Comparison of ENCODE assay signal across 16 cellular contexts in genomic region chr1:10561497-10561896, GRCh38.
DNase-seq lines count a peak whose midpoint lies in the region; ATAC-seq, FAIRE-seq and TF ChIP-seq lines count a peak whose summit lies in the region.
"Had no signal": no experiment of that assay in that cellular context is flagged by ENCODE, and none has a peak within 500 bp of the region (broad histone marks: within the 10 kb centered on the region; RNA-seq: fewer than 3 reads in every experiment).

No MANE protein-coding gene starts in this region.

- no peak for TF ChIP-seq EP300 in K562 (IDR thresholded peaks at IDR 0.05; ENCODE audit: low read length)

- in situ Hi-C loops in K562 (cut with MboI) = no loop called here

- no peak overlapping the region for H3K4me3 ChIP-seq in NB4 (ENCODE audit: low read depth, low read length)
- no peak overlapping the region for H3K4me3 ChIP-seq in K562
- H3K4me3 ChIP-seq: body of pancreas, ovary, skin epidermis, thyroid gland had no signal

- no peaks in the 10 kb centered on the region for H3K27me3 Mint-ChIP-seq in effector memory CD8-positive, alpha-beta T cell
- H3K27me3 Mint-ChIP-seq in activated CD4-positive, alpha-beta memory T cell treated with anti-CD3 and anti-CD28 coated beads, Interleukin-2, amount 10 ng/mL, durations not matched to agents 7 days and 5 days = no peaks in the 10 kb centered on the region
- H3K27me3 Mint-ChIP-seq: activated CD4-positive, alpha-beta T cell treated with anti-CD3 and anti-CD28 coated beads for 36 hours had no signal

- H3K9me3 Mint-ChIP-seq in effector memory CD8-positive, alpha-beta T cell = peaks cover 4 to 9% of the 10 kb centered on the region in 2 donors
- H3K9me3 Mint-ChIP-seq in activated CD4-positive, alpha-beta memory T cell treated with anti-CD3 and anti-CD28 coated beads, Interleukin-2, amount 10 ng/mL, durations not matched to agents 7 days and 5 days = peaks cover 4% of the 10 kb centered on the region

- H3K4me1 Mint-ChIP-seq in effector memory CD8-positive, alpha-beta T cell (ENCODE audit: low read depth in 2 of 2) = peaks cover 4 to 10% of the 10 kb centered on the region in 2 donors
- no peaks in the 10 kb centered on the region for H3K4me1 Mint-ChIP-seq in activated CD4-positive, alpha-beta memory T cell treated with anti-CD3 and anti-CD28 coated beads, Interleukin-2, amount 10 ng/mL, durations not matched to agents 7 days and 5 days

- H3K9me3 ChIP-seq in K562 (replicated peaks; ENCODE audit: control insufficient read depth, insufficient read depth, low read depth, low read length) = no peaks in the 10 kb centered on the region
- H3K9me3 ChIP-seq: BE2C, body of pancreas, ovary, thyroid gland had no signal

- ATAC-seq in K562 (no peak), foreskin keratinocyte (no peak), HG03354 (IDR thresholded peaks at IDR 0.05; ENCODE audit: poor library complexity, severe bottlenecking, unreplicated experiment) (no peak)
- ATAC-seq in effector memory CD8-positive, alpha-beta T cell (replicated peaks) = no peak
- ATAC-seq: body of pancreas, Right ventricle myocardium inferior had no signal

- no peak for TF ChIP-seq CTCF in NB4 (IDR thresholded peaks at IDR 0.05; ENCODE audit: low read depth, low read length)
- no peak for TF ChIP-seq CTCF in K562 (IDR thresholded peaks at IDR 0.05 in 2 of 3, conservative IDR thresholded peaks at IDR 0.05 in 1 of 3; ENCODE audit: insufficient read depth in 2 of 3, low read depth in 1 of 3, low read length in 3 of 3)
- TF ChIP-seq CTCF in foreskin keratinocyte (conservative IDR thresholded peaks at IDR 0.05) = no peak

- CTCF ChIA-PET in K562 (lab: Yijun Ruan, JAX; ENCODE audit: low intra/inter-chr PET ratio) = no interaction called here
- CTCF ChIA-PET in activated CD4-positive, alpha-beta memory T cell treated with anti-CD3 and anti-CD28 coated beads, Interleukin-2, amount 10 ng/mL, durations not matched to agents 7 days and 5 days (lab: Charles Lee) = interaction anchor here (1.0 kb wide), 3 partner anchors 13 to 54 kb away, joined by 3 to 4 read pairs (median 3); no protein-coding TSS in a partner anchor

- no peak overlapping the region for H3K4me2 ChIP-seq in K562 (ENCODE audit: insufficient read depth, low read length)

- H3K27me3 ChIP-seq in K562 (ENCODE audit: control insufficient read depth in 2 of 2, insufficient read depth in 2 of 2, low read length in 2 of 2) (no peaks in the 10 kb centered on the region), foreskin keratinocyte (no peaks in the 10 kb centered on the region)
- H3K27me3 ChIP-seq: BE2C, body of pancreas, ovary, thyroid gland had no signal

- no peaks in the 10 kb centered on the region for H3K36me3 ChIP-seq in K562 (ENCODE audit: control insufficient read depth, insufficient read depth, low read length)
- H3K36me3 ChIP-seq: BE2C, ovary, thyroid gland had no signal

- no peaks in the 10 kb centered on the region for H4K20me1 ChIP-seq in K562 (replicated peaks; ENCODE audit: control insufficient read depth, insufficient read depth, low read length)

- peaks cover 3 to 6% of the 10 kb centered on the region in 2 experiments; a peak in 4 of 5 replicates for H3K4me1 ChIP-seq in K562 (replicated peaks in 1 of 2; ENCODE audit: control insufficient read depth in 2 of 2, insufficient read depth in 2 of 2, low read length in 2 of 2)
- peaks cover 5% of the 10 kb centered on the region for H3K4me1 ChIP-seq in foreskin keratinocyte
- H3K4me1 ChIP-seq: BE2C, body of pancreas had no signal

- peaks cover 5% of the 10 kb centered on the region for H3K36me3 Mint-ChIP-seq in effector memory CD8-positive, alpha-beta T cell (ENCODE audit: insufficient read depth)
- peaks cover 6% of the 10 kb centered on the region for H3K36me3 Mint-ChIP-seq in activated CD4-positive, alpha-beta memory T cell treated with anti-CD3 and anti-CD28 coated beads, Interleukin-2, amount 10 ng/mL, durations not matched to agents 7 days and 5 days (ENCODE audit: low read depth)

- BruUV-seq in K562 (replicated peaks; lab: Mats Ljungman, UMichigan) = no TSS peak

- intact Hi-C loops in K562 (cut with micrococcal nuclease) = no loop called here

- TF ChIP-seq POLR2A in NB4 (IDR thresholded peaks at IDR 0.05; ENCODE audit: extremely low read depth, insufficient read length) (no peak), K562 (conservative IDR thresholded peaks at IDR 0.05) (no peak)

- H2AFZ ChIP-seq in K562 (ENCODE audit: low read depth, low read length) = no peak overlapping the region

- no peak overlapping the region for H3K9ac ChIP-seq in K562 (ENCODE audit: insufficient read depth in 1 of 2, low read depth in 2 of 2, low read length in 2 of 2)

- peak; percentile 6 for DNase-seq in GF-D8 (lab: John Stamatoyannopoulos, UW)
- DNase-seq in NB4 (ENCODE audit: low read depth) = peak; percentile 20
- DNase-seq in K562 (ENCODE audit: extremely low read depth in 1 of 4, low spot score in 3 of 4) = no peak
- peak; percentile 48 to 50 for DNase-seq in foreskin keratinocyte
- DNase-seq in effector memory CD8-positive, alpha-beta T cell = no peak
- DNase-seq in activated CD4-positive, alpha-beta memory T cell treated with anti-CD3 and anti-CD28 coated beads, Interleukin-2, amount 10 ng/mL, durations not matched to agents 7 days and 5 days = no peak
- no peak for DNase-seq in T1000 (lab: John Stamatoyannopoulos, UW)
- DNase-seq: BE2C, body of pancreas, ovary, thyroid gland had no signal

- no peak for TF ChIP-seq RAD21 in K562 (CRISPR knock-in tag; conservative IDR thresholded peaks at IDR 0.05 in 1 of 2, IDR thresholded peaks at IDR 0.05 in 1 of 2)

- no peak overlapping the region for H3K27ac Mint-ChIP-seq in effector memory CD8-positive, alpha-beta T cell
- H3K27ac Mint-ChIP-seq in activated CD4-positive, alpha-beta memory T cell treated with anti-CD3 and anti-CD28 coated beads, Interleukin-2, amount 10 ng/mL, durations not matched to agents 7 days and 5 days = no peak overlapping the region
- H3K27ac Mint-ChIP-seq: activated CD4-positive, alpha-beta T cell treated with anti-CD3 and anti-CD28 coated beads for 36 hours had no signal

- H3K27ac ChIP-seq in K562 (ENCODE audit: extremely low read depth, low read depth, low read length) (no peak overlapping the region; the same call in 2 of the 3 replicates), foreskin keratinocyte (no peak overlapping the region)
- H3K27ac ChIP-seq: body of pancreas, ovary, skin epidermis, thyroid gland had no signal

- FAIRE-seq in K562 (lab: Jason Lieb, UNC) = no peak
- FAIRE-seq: H1 had no signal

- POLR2A ChIA-PET in K562 (lab: Yijun Ruan, JAX) = interaction anchor here (0.8 to 0.9 kb wide), 2 partner anchors 15 to 25 kb away, joined by 3 read pairs; no protein-coding TSS in a partner anchor
- POLR2A ChIA-PET in activated CD4-positive, alpha-beta memory T cell treated with anti-CD3 and anti-CD28 coated beads, Interleukin-2, amount 10 ng/mL, durations not matched to agents 7 days and 5 days (lab: Charles Lee) = no interaction called here

- H3K79me2 ChIP-seq in K562 (ENCODE audit: control insufficient read depth, insufficient read depth, low read length) = peaks cover 9% of the 10 kb centered on the region; the same call in 2 of the 3 replicates

- peaks cover 1% of the 10 kb centered on the region for H3K9me1 ChIP-seq in K562 (ENCODE audit: control insufficient read depth, insufficient read depth, low read length)

- H3K4me3 Mint-ChIP-seq in effector memory CD8-positive, alpha-beta T cell = no peak overlapping the region
- H3K4me3 Mint-ChIP-seq in activated CD4-positive, alpha-beta memory T cell treated with anti-CD3 and anti-CD28 coated beads, Interleukin-2, amount 10 ng/mL, durations not matched to agents 7 days and 5 days = no peak overlapping the region
- H3K4me3 Mint-ChIP-seq: activated CD4-positive, alpha-beta T cell treated with anti-CD3 and anti-CD28 coated beads for 36 hours had no signal

TF ChIP-seq in K562, 482 proteins besides CTCF, POLR2A, EP300 and RAD21:
- TF ChIP-seq ZNF134 (CRISPR knock-in tag; conservative IDR thresholded peaks at IDR 0.05) (no peak), ZNF696 (CRISPR knock-in tag; conservative IDR thresholded peaks at IDR 0.05) (no peak), CEBPG (CRISPR knock-in tag; IDR thresholded peaks at IDR 0.05) (no peak), CEBPG (tag; conservative IDR thresholded peaks at IDR 0.05 in 1 of 2, IDR thresholded peaks at IDR 0.05 in 1 of 2) (0 out of 4 replicates have a peak, but pooled peaks of 1 of the 2 experiments have one; percentile 13), ERF (CRISPR knock-in tag; IDR thresholded peaks at IDR 0.05) (no peak), ZBTB1 (CRISPR knock-in tag; IDR thresholded peaks at IDR 0.05; ENCODE audit: borderline replicate concordance, low read depth) (no peak), HLTF (IDR thresholded peaks at IDR 0.05) (0 out of 2 replicates have a peak, but pooled peaks have one; percentile 3), CBFA2T2 (conservative IDR thresholded peaks at IDR 0.05) (no peak), ZNF41 (CRISPR knock-in tag; conservative IDR thresholded peaks at IDR 0.05) (no peak)

Comparison
In these comparisons a context has a peak if more than half of its experiments do, and no peak if none do; other contexts are left out.
1. DNase-seq: peak in GF-D8 (single experiment), NB4 (single experiment) and foreskin keratinocyte (2 of 2); none in K562 (0 of 4), effector memory CD8-positive, alpha-beta T cell (0 of 3), activated CD4-positive, alpha-beta memory T cell treated with anti-CD3 and anti-CD28 coated beads, Interleukin-2, amount 10 ng/mL, durations not matched to agents 7 days and 5 days (single experiment) and T1000 (single experiment).